In the genomic region with DNA sequence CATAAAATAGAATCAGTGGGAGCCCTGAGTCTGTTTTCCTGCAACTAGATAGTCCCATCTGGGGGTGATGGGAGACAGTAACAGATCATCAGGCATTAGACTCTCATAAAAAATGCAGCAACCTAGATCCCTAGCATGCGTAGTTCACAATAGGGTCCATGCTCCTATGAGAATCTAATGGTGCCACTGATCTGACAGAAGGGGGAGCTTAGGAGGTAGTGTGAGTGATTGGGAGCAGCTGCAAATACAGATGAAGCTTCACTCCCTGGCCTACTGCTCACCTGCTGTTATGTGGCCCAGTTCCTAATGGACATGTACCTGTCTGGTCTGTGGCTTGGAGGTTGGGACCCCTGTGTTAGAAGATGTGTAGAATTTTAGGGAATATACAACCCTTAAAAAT, we compare ENCODE assay signal across 12 cellular contexts.
DNase-seq lines count a peak whose midpoint lies in the region; ATAC-seq, FAIRE-seq and TF ChIP-seq lines count a peak whose summit lies in the region.
"Had no signal": no experiment of that assay in that cellular context is flagged by ENCODE, and none has a peak within 500 bp of the region (broad histone marks: within the 10 kb centered on the region; RNA-seq: fewer than 3 reads in every experiment).

No MANE protein-coding gene starts in this region.

- no peaks in the 10 kb centered on the region for H3K36me3 ChIP-seq in mucosa of descending colon (ENCODE audit: low read depth)

- H3K36me3 Mint-ChIP-seq in WTC11 (no peaks in the 10 kb centered on the region), nephron progenitor cell (ENCODE audit: low read depth) (no peaks in the 10 kb centered on the region)
- H3K36me3 Mint-ChIP-seq: activated naive CD8-positive, alpha-beta T cell had no signal

- POLR2A ChIA-PET in WTC11 (lab: Charles Lee) = no interaction called here

- no peaks in the 10 kb centered on the region; the same call in 1 of the 2 replicates for H3K9me3 Mint-ChIP-seq in WTC11
- no peaks in the 10 kb centered on the region for H3K9me3 Mint-ChIP-seq in nephron progenitor cell

- intact Hi-C loops in mucosa of descending colon (cut with DNase I, micrococcal nuclease) = no loop called here

- FAIRE-seq in RCC 7860 (lab: Jason Lieb, UNC) = no peak

- CTCF ChIA-PET in WTC11 (lab: Charles Lee) = interaction anchor here (0.6 kb wide), 2 partner anchors 20 to 1060 kb away, joined by 3 read pairs; no protein-coding TSS in a partner anchor

- H3K4me3 ChIP-seq in mucosa of descending colon = no peak overlapping the region
- H3K4me3 ChIP-seq: SK-N-MC had no signal

- H3K27me3 Mint-ChIP-seq in WTC11 (ENCODE audit: low read depth) = no peaks in the 10 kb centered on the region
- H3K27me3 Mint-ChIP-seq in nephron progenitor cell (ENCODE audit: low read depth, poor library complexity) = no peaks in the 10 kb centered on the region
- H3K27me3 Mint-ChIP-seq: activated CD4-positive, alpha-beta memory T cell treated with anti-CD3 and anti-CD28 coated beads, Interleukin-2, amount 10 ng/mL, durations not matched to agents 7 days and 5 days; activated naive CD8-positive, alpha-beta T cell had no signal

- H3K4me3 Mint-ChIP-seq in WTC11 (no peak overlapping the region), nephron progenitor cell (no peak overlapping the region)
- H3K4me3 Mint-ChIP-seq: activated CD4-positive, alpha-beta memory T cell treated with anti-CD3 and anti-CD28 coated beads, Interleukin-2, amount 10 ng/mL, durations not matched to agents 7 days and 5 days; activated naive CD8-positive, alpha-beta T cell had no signal

- no peaks in the 10 kb centered on the region for H3K4me1 ChIP-seq in mucosa of descending colon (ENCODE audit: low read depth)

- H3K9me3 ChIP-seq in mucosa of descending colon = no peaks in the 10 kb centered on the region

- H3K27ac Mint-ChIP-seq in WTC11 (no peak overlapping the region), nephron progenitor cell (no peak overlapping the region)
- H3K27ac Mint-ChIP-seq: activated CD4-positive, alpha-beta memory T cell treated with anti-CD3 and anti-CD28 coated beads, Interleukin-2, amount 10 ng/mL, durations not matched to agents 7 days and 5 days; activated naive CD8-positive, alpha-beta T cell had no signal

- TF ChIP-seq CTCF in WTC11 (IDR thresholded peaks at IDR 0.05) (no peak), mucosa of descending colon (IDR thresholded peaks at IDR 0.05) (no peak), nephron progenitor cell (IDR thresholded peaks at IDR 0.05) (no peak)

- H3K4me1 Mint-ChIP-seq in WTC11 (no peaks in the 10 kb centered on the region), nephron progenitor cell (no peaks in the 10 kb centered on the region)
- H3K4me1 Mint-ChIP-seq: activated CD4-positive, alpha-beta memory T cell treated with anti-CD3 and anti-CD28 coated beads, Interleukin-2, amount 10 ng/mL, durations not matched to agents 7 days and 5 days had no signal

- ATAC-seq in WTC11 = peak; percentile 99
- ATAC-seq in mucosa of descending colon = peak; percentile 15

- DNase-seq in NCI-H2107 treated with DMSO at 0.1 percent for 48 hours (lab: John Stamatoyannopoulos, UW; ENCODE audit: unreplicated experiment) (peak; percentile 31), NCI-H2107 (lab: John Stamatoyannopoulos, UW) (no peak), LHCN-M2 (ENCODE audit: low read depth) (peak; percentile 0), WTC11 (ENCODE audit: low spot score) (peak; percentile 21), mucosa of descending colon (no peak), NCI-H187 (lab: John Stamatoyannopoulos, UW) (no peak), nephron progenitor cell (no peak), RCC 7860 (ENCODE audit: low spot score) (no peak)
- DNase-seq: activated CD4-positive, alpha-beta memory T cell treated with anti-CD3 and anti-CD28 coated beads, Interleukin-2, amount 10 ng/mL, durations not matched to agents 7 days and 5 days; NCI-H1436 had no signal

TF ChIP-seq in WTC11, 78 proteins besides CTCF, POLR2A, EP300 and RAD21:
- TF ChIP-seq ETV6 (CRISPR knock-in tag; IDR thresholded peaks at IDR 0.05) (no peak), NR3C1 (CRISPR knock-in tag; conservative IDR thresholded peaks at IDR 0.05; ENCODE audit: low read depth) (no peak), TCF7 (CRISPR knock-in tag; IDR thresholded peaks at IDR 0.05; ENCODE audit: low read depth) (no peak), GTF2I (CRISPR knock-in tag; conservative IDR thresholded peaks at IDR 0.05) (no peak), GABPB1 (CRISPR knock-in tag; IDR thresholded peaks at IDR 0.05) (no peak), JAZF1 (CRISPR knock-in tag; IDR thresholded peaks at IDR 0.05) (no peak), HMGA2 (CRISPR knock-in tag; IDR thresholded peaks at IDR 0.05) (no peak), SP1 (CRISPR knock-in tag; conservative IDR thresholded peaks at IDR 0.05) (no peak), NR1H2 (CRISPR knock-in tag; IDR thresholded peaks at IDR 0.05) (no peak), ZNF317 (CRISPR knock-in tag; IDR thresholded peaks at IDR 0.05; ENCODE audit: borderline replicate concordance, low read depth) (no peak), ATF1 (CRISPR knock-in tag; IDR thresholded peaks at IDR 0.05) (no peak), ZNF138 (CRISPR knock-in tag; conservative IDR thresholded peaks at IDR 0.05) (no peak), ESRRA (CRISPR knock-in tag; IDR thresholded peaks at IDR 0.05; ENCODE audit: borderline replicate concordance) (no peak)
- TF ChIP-seq, protein P1, sequence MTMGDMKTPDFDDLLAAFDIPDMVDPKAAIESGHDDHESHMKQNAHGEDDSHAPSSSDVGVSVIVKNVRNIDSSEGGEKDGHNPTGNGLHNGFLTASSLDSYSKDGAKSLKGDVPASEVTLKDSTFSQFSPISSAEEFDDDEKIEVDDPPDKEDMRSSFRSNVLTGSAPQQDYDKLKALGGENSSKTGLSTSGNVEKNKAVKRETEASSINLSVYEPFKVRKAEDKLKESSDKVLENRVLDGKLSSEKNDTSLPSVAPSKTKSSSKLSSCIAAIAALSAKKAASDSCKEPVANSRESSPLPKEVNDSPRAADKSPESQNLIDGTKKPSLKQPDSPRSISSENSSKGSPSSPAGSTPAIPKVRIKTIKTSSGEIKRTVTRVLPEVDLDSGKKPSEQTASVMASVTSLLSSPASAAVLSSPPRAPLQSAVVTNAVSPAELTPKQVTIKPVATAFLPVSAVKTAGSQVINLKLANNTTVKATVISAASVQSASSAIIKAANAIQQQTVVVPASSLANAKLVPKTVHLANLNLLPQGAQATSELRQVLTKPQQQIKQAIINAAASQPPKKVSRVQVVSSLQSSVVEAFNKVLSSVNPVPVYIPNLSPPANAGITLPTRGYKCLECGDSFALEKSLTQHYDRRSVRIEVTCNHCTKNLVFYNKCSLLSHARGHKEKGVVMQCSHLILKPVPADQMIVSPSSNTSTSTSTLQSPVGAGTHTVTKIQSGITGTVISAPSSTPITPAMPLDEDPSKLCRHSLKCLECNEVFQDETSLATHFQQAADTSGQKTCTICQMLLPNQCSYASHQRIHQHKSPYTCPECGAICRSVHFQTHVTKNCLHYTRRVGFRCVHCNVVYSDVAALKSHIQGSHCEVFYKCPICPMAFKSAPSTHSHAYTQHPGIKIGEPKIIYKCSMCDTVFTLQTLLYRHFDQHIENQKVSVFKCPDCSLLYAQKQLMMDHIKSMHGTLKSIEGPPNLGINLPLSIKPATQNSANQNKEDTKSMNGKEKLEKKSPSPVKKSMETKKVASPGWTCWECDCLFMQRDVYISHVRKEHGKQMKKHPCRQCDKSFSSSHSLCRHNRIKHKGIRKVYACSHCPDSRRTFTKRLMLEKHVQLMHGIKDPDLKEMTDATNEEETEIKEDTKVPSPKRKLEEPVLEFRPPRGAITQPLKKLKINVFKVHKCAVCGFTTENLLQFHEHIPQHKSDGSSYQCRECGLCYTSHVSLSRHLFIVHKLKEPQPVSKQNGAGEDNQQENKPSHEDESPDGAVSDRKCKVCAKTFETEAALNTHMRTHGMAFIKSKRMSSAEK (CRISPR knock-in tag; IDR thresholded peaks at IDR 0.05; ENCODE audit: borderline replicate concordance) = no peak
- TF ChIP-seq, protein P2, sequence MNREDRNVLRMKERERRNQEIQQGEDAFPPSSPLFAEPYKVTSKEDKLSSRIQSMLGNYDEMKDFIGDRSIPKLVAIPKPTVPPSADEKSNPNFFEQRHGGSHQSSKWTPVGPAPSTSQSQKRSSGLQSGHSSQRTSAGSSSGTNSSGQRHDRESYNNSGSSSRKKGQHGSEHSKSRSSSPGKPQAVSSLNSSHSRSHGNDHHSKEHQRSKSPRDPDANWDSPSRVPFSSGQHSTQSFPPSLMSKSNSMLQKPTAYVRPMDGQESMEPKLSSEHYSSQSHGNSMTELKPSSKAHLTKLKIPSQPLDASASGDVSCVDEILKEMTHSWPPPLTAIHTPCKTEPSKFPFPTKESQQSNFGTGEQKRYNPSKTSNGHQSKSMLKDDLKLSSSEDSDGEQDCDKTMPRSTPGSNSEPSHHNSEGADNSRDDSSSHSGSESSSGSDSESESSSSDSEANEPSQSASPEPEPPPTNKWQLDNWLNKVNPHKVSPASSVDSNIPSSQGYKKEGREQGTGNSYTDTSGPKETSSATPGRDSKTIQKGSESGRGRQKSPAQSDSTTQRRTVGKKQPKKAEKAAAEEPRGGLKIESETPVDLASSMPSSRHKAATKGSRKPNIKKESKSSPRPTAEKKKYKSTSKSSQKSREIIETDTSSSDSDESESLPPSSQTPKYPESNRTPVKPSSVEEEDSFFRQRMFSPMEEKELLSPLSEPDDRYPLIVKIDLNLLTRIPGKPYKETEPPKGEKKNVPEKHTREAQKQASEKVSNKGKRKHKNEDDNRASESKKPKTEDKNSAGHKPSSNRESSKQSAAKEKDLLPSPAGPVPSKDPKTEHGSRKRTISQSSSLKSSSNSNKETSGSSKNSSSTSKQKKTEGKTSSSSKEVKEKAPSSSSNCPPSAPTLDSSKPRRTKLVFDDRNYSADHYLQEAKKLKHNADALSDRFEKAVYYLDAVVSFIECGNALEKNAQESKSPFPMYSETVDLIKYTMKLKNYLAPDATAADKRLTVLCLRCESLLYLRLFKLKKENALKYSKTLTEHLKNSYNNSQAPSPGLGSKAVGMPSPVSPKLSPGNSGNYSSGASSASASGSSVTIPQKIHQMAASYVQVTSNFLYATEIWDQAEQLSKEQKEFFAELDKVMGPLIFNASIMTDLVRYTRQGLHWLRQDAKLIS (CRISPR knock-in tag; IDR thresholded peaks at IDR 0.05; ENCODE audit: borderline replicate concordance) = no peak

Comparison
In these comparisons a context has a peak if more than half of its experiments do, and no peak if none do; other contexts are left out.
1. DNase-seq: peak in NCI-H2107 treated with DMSO at 0.1 percent for 48 hours (single experiment), LHCN-M2 (single experiment) and WTC11 (single experiment); none in NCI-H2107 (single experiment), mucosa of descending colon (0 of 3), NCI-H187 (0 of 2), nephron progenitor cell (single experiment) and RCC 7860 (single experiment).